ENCODE assay signal across 9 cellular contexts in the genomic region with DNA sequence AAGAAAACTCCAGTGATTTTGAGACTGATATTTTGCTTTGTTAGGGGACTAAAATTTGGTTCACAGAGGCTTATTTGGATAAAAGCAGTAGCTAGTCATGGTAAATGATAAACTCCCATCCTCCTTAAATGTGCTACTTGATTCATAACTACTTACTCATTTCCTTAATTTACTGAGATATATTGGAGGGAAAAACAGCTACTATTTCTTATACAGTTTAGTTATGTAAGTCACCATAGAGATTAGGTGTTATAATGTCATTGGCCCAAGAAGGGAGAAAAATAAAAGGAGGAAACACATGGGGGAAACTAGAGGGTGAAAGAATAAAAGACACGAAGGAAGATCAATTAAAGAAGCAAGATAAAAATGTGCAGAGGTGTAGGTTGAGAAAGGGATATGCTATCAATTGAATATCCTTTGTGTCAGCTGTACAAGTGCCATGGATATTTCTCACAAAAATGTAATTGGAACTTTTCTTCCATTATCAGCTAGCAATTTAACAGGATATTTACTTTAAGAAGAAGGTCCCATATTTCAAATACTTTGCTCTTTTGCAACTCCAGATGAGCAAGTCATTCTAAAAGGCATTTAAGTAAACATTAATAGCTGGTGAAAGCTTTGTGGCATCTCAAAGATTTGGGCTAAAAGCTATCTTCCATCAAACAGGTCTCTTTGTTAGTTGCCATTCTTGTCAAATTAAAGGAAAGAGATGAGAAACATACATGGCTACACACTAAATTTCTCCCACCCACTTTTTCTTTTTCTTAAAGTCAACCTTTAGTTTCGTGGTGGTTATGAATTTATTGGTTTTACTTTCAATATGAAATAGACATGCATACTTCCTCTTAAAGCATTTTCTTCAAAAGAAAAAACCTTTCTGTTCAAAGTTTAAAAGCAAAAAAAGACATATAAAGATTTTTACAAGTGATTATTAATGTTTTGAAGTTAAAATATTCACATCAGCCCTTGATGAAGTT.
DNase-seq lines count a peak whose midpoint lies in the region; ATAC-seq, FAIRE-seq and TF ChIP-seq lines count a peak whose summit lies in the region.
"Had no signal": no experiment of that assay in that cellular context is flagged by ENCODE, and none has a peak within 500 bp of the region (broad histone marks: within the 10 kb centered on the region; RNA-seq: fewer than 3 reads in every experiment).

No MANE protein-coding gene starts in this region.

- no peak for TF ChIP-seq CTCF in GM12878 (IDR thresholded peaks at IDR 0.05 in 2 of 3, conservative IDR thresholded peaks at IDR 0.05 in 1 of 3; ENCODE audit: control insufficient read depth in 2 of 3, extremely low read depth in 1 of 3, insufficient read depth in 1 of 3, low read depth in 3 of 3, low read length in 3 of 3)

- peak; percentile 57 for FAIRE-seq in GM12878 (lab: Jason Lieb, UNC)

- no peaks in the 10 kb centered on the region for H3K27me3 ChIP-seq in GM12878 (replicated peaks in 1 of 2; ENCODE audit: control insufficient read depth in 2 of 2, insufficient read depth in 2 of 2, low read length in 1 of 2)

- TF ChIP-seq EP300 in GM12878 (IDR thresholded peaks at IDR 0.05; ENCODE audit: borderline replicate concordance in 1 of 2, control insufficient read depth in 1 of 2, low read depth in 2 of 2, low read length in 2 of 2): peak in 1 of 2 experiments; percentile 54; a peak in 1 of 4 replicates

- POLR2A ChIA-PET in GM12878 (lab: Charles Lee): no interaction called here

- 32% methylated on average over 2 of the region's 2 CpGs for WGBS in GM12878 (ENCODE audit: insufficient coverage, insufficient replicate concordance, low lambda C conversion rate, missing lambda C conversion rate)

- H3K79me2 ChIP-seq in GM12878 (ENCODE audit: control insufficient read depth, insufficient read depth, low read length): no peaks in the 10 kb centered on the region

- H3K4me3 ChIP-seq in GM12878: no peak overlapping the region

- H4K20me1 ChIP-seq in GM12878 (ENCODE audit: control insufficient read depth, insufficient read depth): no peaks in the 10 kb centered on the region

- BruUV-seq in GM12878 (replicated peaks; lab: Mats Ljungman, UMichigan): no TSS peak

- H3K27ac ChIP-seq in GM12878 (ENCODE audit: control insufficient read depth, insufficient read depth): peak overlapping the region; percentile 68

- RAD21 ChIA-PET in GM12878 (lab: Charles Lee; ENCODE audit: unreplicated experiment): no interaction called here

- TF ChIP-seq POLR2A in GM12878 (IDR thresholded peaks at IDR 0.05; ENCODE audit: low read depth, low read length): no peak

- TF ChIP-seq RAD21 in GM12878 (IDR thresholded peaks at IDR 0.05; ENCODE audit: insufficient read depth, low read depth, low read length): no peak

- peak overlapping the region; percentile 75 for H3K4me2 ChIP-seq in GM12878 (ENCODE audit: control insufficient read depth, insufficient read depth)

- H2AFZ ChIP-seq in GM12878 (ENCODE audit: control insufficient read depth, low read depth, low read length): peak overlapping the region; percentile 71

- no peak overlapping the region for H3K9ac ChIP-seq in GM12878 (ENCODE audit: control insufficient read depth, insufficient read depth, low read length)

- ATAC-seq in GM19438 (IDR thresholded peaks at IDR 0.05; ENCODE audit: low read depth, unreplicated experiment) (peak; percentile 99), HG03097 (IDR thresholded peaks at IDR 0.05; ENCODE audit: low FRiP score, unreplicated experiment) (peak; percentile 92), GM12878 (peak; percentile 94)

- H3K4me1 ChIP-seq in GM12878 (ENCODE audit: control insufficient read depth, insufficient read depth, low read length): peaks cover 5% of the 10 kb centered on the region; the same call in 1 of the 2 replicates

- no peaks in the 10 kb centered on the region; the same call in 2 of the 3 replicates for H3K9me3 ChIP-seq in GM12878 (replicated peaks; ENCODE audit: control insufficient read depth, insufficient read depth, low read length)

- CTCF ChIA-PET in GM12878 (lab: Yijun Ruan, JAX): interaction anchor here (1.0 to 1.4 kb wide), 3 partner anchors 15 to 56 kb away, joined by 3 read pairs; no protein-coding TSS in a partner anchor

- SMC1A ChIA-PET in GM12878 (lab: Charles Lee; ENCODE audit: uncharacterized antibody, unreplicated experiment): interaction anchor here (0.9 to 2.4 kb wide), 8 partner anchors 8 to 44 kb away, joined by 3 to 6 read pairs (median 4); no protein-coding TSS in a partner anchor

- peak; percentile 18 for DNase-seq in ELR (ENCODE audit: low read depth)
- peak; percentile 44 for DNase-seq in GM12878 (ENCODE audit: low read depth, low spot score)
- no peak for DNase-seq in RKO (ENCODE audit: low spot score)
- no peak for DNase-seq in activated CD4-positive, alpha-beta T cell treated with anti-CD3 and anti-CD28 coated beads for 1 hour
- DNase-seq in NCI-H510A treated with DMSO at 0.1 percent for 48 hours (lab: John Stamatoyannopoulos, UW): no peak
- no peak for DNase-seq in NCI-H146 (lab: John Stamatoyannopoulos, UW)
- DNase-seq: DMS79 treated with DMSO at 0.1 percent for 48 hours had no signal

- intact Hi-C loops in GM12878 (cut with micrococcal nuclease; ENCODE audit: unreplicated experiment): no loop called here

- in situ Hi-C loops in GM12878 (cut with MboI): no loop called here

- no peaks in the 10 kb centered on the region for H3K36me3 ChIP-seq in GM12878 (ENCODE audit: control insufficient read depth in 2 of 2, insufficient read depth in 2 of 2, low read length in 1 of 2)

TF ChIP-seq in GM12878, 131 proteins besides CTCF, POLR2A, EP300 and RAD21 (continues in another document):
- TF ChIP-seq SMC3 (IDR thresholded peaks at IDR 0.05; ENCODE audit: borderline replicate concordance, low read length) (no peak), SMAD1 (IDR thresholded peaks at IDR 0.05; ENCODE audit: low read depth, partially characterized antibody) (no peak), BMI1 (IDR thresholded peaks at IDR 0.05; ENCODE audit: borderline replicate concordance) (0 out of 2 replicates have a peak, but pooled peaks have one; percentile 19), ZNF384 (IDR thresholded peaks at IDR 0.05; ENCODE audit: borderline replicate concordance, low read depth, low read length) (no peak), NRF1 (conservative IDR thresholded peaks at IDR 0.05; ENCODE audit: low read depth, low read length) (no peak), JUNB (IDR thresholded peaks at IDR 0.05) (peak; percentile 79), FOS (IDR thresholded peaks at IDR 0.05; ENCODE audit: borderline replicate concordance, extremely low read depth, insufficient read length) (no peak), PML (IDR thresholded peaks at IDR 0.05; ENCODE audit: low read length) (no peak), SUPT20H (IDR thresholded peaks at IDR 0.05; ENCODE audit: borderline replicate concordance, control insufficient read depth, low read depth, low read length) (no peak)
- TF ChIP-seq, protein P1, sequence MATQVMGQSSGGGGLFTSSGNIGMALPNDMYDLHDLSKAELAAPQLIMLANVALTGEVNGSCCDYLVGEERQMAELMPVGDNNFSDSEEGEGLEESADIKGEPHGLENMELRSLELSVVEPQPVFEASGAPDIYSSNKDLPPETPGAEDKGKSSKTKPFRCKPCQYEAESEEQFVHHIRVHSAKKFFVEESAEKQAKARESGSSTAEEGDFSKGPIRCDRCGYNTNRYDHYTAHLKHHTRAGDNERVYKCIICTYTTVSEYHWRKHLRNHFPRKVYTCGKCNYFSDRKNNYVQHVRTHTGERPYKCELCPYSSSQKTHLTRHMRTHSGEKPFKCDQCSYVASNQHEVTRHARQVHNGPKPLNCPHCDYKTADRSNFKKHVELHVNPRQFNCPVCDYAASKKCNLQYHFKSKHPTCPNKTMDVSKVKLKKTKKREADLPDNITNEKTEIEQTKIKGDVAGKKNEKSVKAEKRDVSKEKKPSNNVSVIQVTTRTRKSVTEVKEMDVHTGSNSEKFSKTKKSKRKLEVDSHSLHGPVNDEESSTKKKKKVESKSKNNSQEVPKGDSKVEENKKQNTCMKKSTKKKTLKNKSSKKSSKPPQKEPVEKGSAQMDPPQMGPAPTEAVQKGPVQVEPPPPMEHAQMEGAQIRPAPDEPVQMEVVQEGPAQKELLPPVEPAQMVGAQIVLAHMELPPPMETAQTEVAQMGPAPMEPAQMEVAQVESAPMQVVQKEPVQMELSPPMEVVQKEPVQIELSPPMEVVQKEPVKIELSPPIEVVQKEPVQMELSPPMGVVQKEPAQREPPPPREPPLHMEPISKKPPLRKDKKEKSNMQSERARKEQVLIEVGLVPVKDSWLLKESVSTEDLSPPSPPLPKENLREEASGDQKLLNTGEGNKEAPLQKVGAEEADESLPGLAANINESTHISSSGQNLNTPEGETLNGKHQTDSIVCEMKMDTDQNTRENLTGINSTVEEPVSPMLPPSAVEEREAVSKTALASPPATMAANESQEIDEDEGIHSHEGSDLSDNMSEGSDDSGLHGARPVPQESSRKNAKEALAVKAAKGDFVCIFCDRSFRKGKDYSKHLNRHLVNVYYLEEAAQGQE (IDR thresholded peaks at IDR 0.05; ENCODE audit: low read depth, low read length): no peak
- TF ChIP-seq, protein P2, sequence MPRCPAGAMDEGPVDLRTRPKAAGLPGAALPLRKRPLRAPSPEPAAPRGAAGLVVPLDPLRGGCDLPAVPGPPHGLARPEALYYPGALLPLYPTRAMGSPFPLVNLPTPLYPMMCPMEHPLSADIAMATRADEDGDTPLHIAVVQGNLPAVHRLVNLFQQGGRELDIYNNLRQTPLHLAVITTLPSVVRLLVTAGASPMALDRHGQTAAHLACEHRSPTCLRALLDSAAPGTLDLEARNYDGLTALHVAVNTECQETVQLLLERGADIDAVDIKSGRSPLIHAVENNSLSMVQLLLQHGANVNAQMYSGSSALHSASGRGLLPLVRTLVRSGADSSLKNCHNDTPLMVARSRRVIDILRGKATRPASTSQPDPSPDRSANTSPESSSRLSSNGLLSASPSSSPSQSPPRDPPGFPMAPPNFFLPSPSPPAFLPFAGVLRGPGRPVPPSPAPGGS (IDR thresholded peaks at IDR 0.05; ENCODE audit: borderline replicate concordance, insufficient read depth, low read depth, low read length, poor library complexity, severe bottlenecking): no peak
- TF ChIP-seq, protein P3, sequence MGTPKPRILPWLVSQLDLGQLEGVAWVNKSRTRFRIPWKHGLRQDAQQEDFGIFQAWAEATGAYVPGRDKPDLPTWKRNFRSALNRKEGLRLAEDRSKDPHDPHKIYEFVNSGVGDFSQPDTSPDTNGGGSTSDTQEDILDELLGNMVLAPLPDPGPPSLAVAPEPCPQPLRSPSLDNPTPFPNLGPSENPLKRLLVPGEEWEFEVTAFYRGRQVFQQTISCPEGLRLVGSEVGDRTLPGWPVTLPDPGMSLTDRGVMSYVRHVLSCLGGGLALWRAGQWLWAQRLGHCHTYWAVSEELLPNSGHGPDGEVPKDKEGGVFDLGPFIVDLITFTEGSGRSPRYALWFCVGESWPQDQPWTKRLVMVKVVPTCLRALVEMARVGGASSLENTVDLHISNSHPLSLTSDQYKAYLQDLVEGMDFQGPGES (IDR thresholded peaks at IDR 0.05): no peak

Comparison
In these comparisons a context has a peak if more than half of its experiments do, and no peak if none do; other contexts are left out.
1. DNase-seq: peak in ELR (single experiment) and GM12878 (single experiment); none in RKO (single experiment), activated CD4-positive, alpha-beta T cell treated with anti-CD3 and anti-CD28 coated beads for 1 hour (single experiment), NCI-H510A treated with DMSO at 0.1 percent for 48 hours (single experiment) and NCI-H146 (single experiment).
2. Peak in every context shown above with its lines, with median percentiles within 50 percentile points of each other: ATAC-seq.